ENCODE assay signal across 15 cellular contexts in genomic region chr1:57959727-57960300, GRCh38.
"Had no signal": no experiment of that assay in that cellular context is flagged by ENCODE, and none has a peak within 500 bp of the region (broad histone marks: within the 10 kb centered on the region; RNA-seq: fewer than 3 reads in every experiment).

No MANE protein-coding gene starts in this region.

- DNase-seq: activated CD4-positive, alpha-beta T cell treated with anti-CD3 and anti-CD28 coated beads, Interleukin-2, amount 10 ng/mL, durations not matched to agents 7 days and 5 days; activated CD8-positive, alpha-beta T cell treated with anti-CD3 and anti-CD28 coated beads, Interleukin-2, amount 10 ng/mL, durations not matched to agents 7 days and 5 days; activated naive CD4-positive, alpha-beta T cell treated with anti-CD3 and anti-CD28 coated beads for 36 hours; activated T-cell treated with anti-CD3 and anti-CD28 coated beads, Interleukin-2, amount 50 U/mL, for 4 hours; aorta; effector memory CD4-positive, alpha-beta T cell; heart right ventricle; immature natural killer cell; mesendoderm; naive thymus-derived CD8-positive, alpha-beta T cell; stimulated activated naive B cell treated with anti-CD40 and anti-IgM and Interleukin-4, amounts not matched to agents 10 μg/mL and 1 μg/mL and 100 μg/mL, for 72 hours; T-helper 1 cell; T-helper 9 cell; thyroid gland had no signal

- ATAC-seq: activated CD8-positive, alpha-beta T cell treated with anti-CD3 and anti-CD28 coated beads, Interleukin-2, amount 10 ng/mL, durations not matched to agents 7 days and 5 days; activated T-cell treated with anti-CD3 and anti-CD28 coated beads, Interleukin-2, amount 50 U/mL, for 4 hours; gastroesophageal sphincter; heart right ventricle; naive thymus-derived CD8-positive, alpha-beta T cell; stimulated activated naive B cell treated with anti-CD40 and anti-IgM and Interleukin-4, amounts not matched to agents 10 μg/mL and 1 μg/mL and 100 μg/mL, for 72 hours had no signal
